In genomic region chr2:127216105-127216504, GRCh38 we compare ENCODE assay signal across 17 cellular contexts. TPM values are rescaled to one million over a fixed set of nuclear protein-coding genes. Genes with fewer than 3 reads are reported as not detected.
DNase-seq lines count a peak whose midpoint lies in the region; ATAC-seq, FAIRE-seq and TF ChIP-seq lines count a peak whose summit lies in the region.
"Had no signal": no experiment of that assay in that cellular context is flagged by ENCODE, and none has a peak within 500 bp of the region (broad histone marks: within the 10 kb centered on the region; RNA-seq: fewer than 3 reads in every experiment).

No MANE protein-coding gene starts in this region.

- H3K4me3 ChIP-seq in PC-3 (ENCODE audit: low read length) (no peak overlapping the region), astrocyte (ENCODE audit: insufficient read depth, low read depth, low read length) (no peak overlapping the region)

- intact Hi-C loops in PC-3 (cut with micrococcal nuclease) = no loop called here

- POLR2A ChIA-PET in PC-3 (lab: Charles Lee; ENCODE audit: unreplicated experiment) = no interaction called here

- H3K9me3 ChIP-seq in PC-3 (ENCODE audit: low read length) (no peaks in the 10 kb centered on the region), astrocyte (ENCODE audit: insufficient read depth, low read depth, low read length) (no peaks in the 10 kb centered on the region)

- H3K9me3 Mint-ChIP-seq in astrocyte (ENCODE audit: unreplicated experiment) = peaks cover 6% of the 10 kb centered on the region
- peaks cover 6% of the 10 kb centered on the region for H3K9me3 Mint-ChIP-seq in osteocyte (ENCODE audit: unreplicated experiment)
- H3K9me3 Mint-ChIP-seq in HFFc6 = peaks cover 18% of the 10 kb centered on the region

- peaks cover 32% of the 10 kb centered on the region for H3K4me1 ChIP-seq in PC-3 (ENCODE audit: insufficient read depth, low read length)
- peaks cover 15% of the 10 kb centered on the region for H3K4me1 ChIP-seq in astrocyte (ENCODE audit: insufficient read depth, low read length)

- peak overlapping the region; percentile 99 for H3K27ac ChIP-seq in PC-3 (ENCODE audit: low read length)
- H3K27ac ChIP-seq in astrocyte (ENCODE audit: low read depth, low read length) = no peak overlapping the region
- H3K27ac ChIP-seq in epithelial cell of prostate = peak overlapping the region; percentile 92

- H3K9me2 ChIP-seq in PC-3 (replicated peaks; ENCODE audit: low read length) = no peaks in the 10 kb centered on the region

- H3K27me3 ChIP-seq in PC-3 (ENCODE audit: low read length) (no peaks in the 10 kb centered on the region), astrocyte (ENCODE audit: insufficient read depth, low read length) (no peaks in the 10 kb centered on the region)

- no peak overlapping the region for H3K4me2 ChIP-seq in PC-3 (ENCODE audit: low read length)
- no peak overlapping the region for H3K4me2 ChIP-seq in astrocyte (ENCODE audit: low read length)

- H3K36me3 Mint-ChIP-seq in astrocyte (ENCODE audit: low read depth, unreplicated experiment) = peaks cover 4% of the 10 kb centered on the region
- peaks cover 13% of the 10 kb centered on the region for H3K36me3 Mint-ChIP-seq in osteocyte (ENCODE audit: unreplicated experiment)
- H3K36me3 Mint-ChIP-seq in HFFc6 (ENCODE audit: low read depth) = peaks cover 13% of the 10 kb centered on the region; the same call in 1 of the 2 replicates

- FAIRE-seq in astrocyte (lab: Jason Lieb, UNC) = no peak
- FAIRE-seq: GM18507 had no signal

- ATAC-seq in PC-3 (no peak), GM21528 (IDR thresholded peaks at IDR 0.05; ENCODE audit: low FRiP score, unreplicated experiment) (no peak)

- DNase-seq in PC-3 (no peak), astrocyte (ENCODE audit: low read depth) (peak; percentile 9), epithelial cell of prostate (ENCODE audit: low read depth, low spot score) (peak; percentile 61), osteocyte (ENCODE audit: extremely low spot score, unreplicated experiment) (no peak), HFFc6 (no peak), SHP77 (lab: John Stamatoyannopoulos, UW) (no peak)
- DNase-seq: C1 segment of cervical spinal cord; Calu3; CD4-positive, alpha-beta T cell; DMS 273 treated with DMSO at 0.1 percent for 48 hours; GOT3; H9; IMR-90 had no signal

- H3K4me3 Mint-ChIP-seq in astrocyte (ENCODE audit: unreplicated experiment) (no peak overlapping the region), osteocyte (ENCODE audit: unreplicated experiment) (no peak overlapping the region), HFFc6 (no peak overlapping the region)
- H3K4me3 Mint-ChIP-seq: B cell; CD4-positive, alpha-beta T cell; H9 had no signal

- H3K27ac Mint-ChIP-seq in astrocyte (ENCODE audit: unreplicated experiment) (no peak overlapping the region), osteocyte (ENCODE audit: unreplicated experiment) (peak overlapping the region; percentile 97), HFFc6 (no peak overlapping the region)
- H3K27ac Mint-ChIP-seq: B cell; CD4-positive, alpha-beta T cell; H9 had no signal

- peaks cover 6% of the 10 kb centered on the region for H3F3A ChIP-seq in PC-3 (ENCODE audit: low read length, unreplicated experiment)

- no TSS peak for BruUV-seq in PC-3 (replicated peaks; lab: Mats Ljungman, UMichigan)

- no peaks in the 10 kb centered on the region for H3K79me2 ChIP-seq in PC-3 (ENCODE audit: low read length)
- H3K79me2 ChIP-seq in astrocyte (ENCODE audit: insufficient read depth, low read length) = no peaks in the 10 kb centered on the region

- TF ChIP-seq CTCF in PC-3 (conservative IDR thresholded peaks at IDR 0.05; ENCODE audit: low read depth, low read length) = no peak
- TF ChIP-seq CTCF in astrocyte (IDR thresholded peaks at IDR 0.05; ENCODE audit: insufficient read depth, low read depth, low read length) = no peak
- TF ChIP-seq CTCF in osteocyte (IDR thresholded peaks at IDR 0.05) = no peak
- TF ChIP-seq CTCF in HFFc6 (IDR thresholded peaks at IDR 0.05) = no peak

- H3K27me3 Mint-ChIP-seq in astrocyte (ENCODE audit: low read depth, unreplicated experiment) = peaks cover 2% of the 10 kb centered on the region
- no peaks in the 10 kb centered on the region for H3K27me3 Mint-ChIP-seq in osteocyte (ENCODE audit: unreplicated experiment)
- peaks cover 20% of the 10 kb centered on the region for H3K27me3 Mint-ChIP-seq in HFFc6 (ENCODE audit: insufficient read depth)

- CTCF ChIA-PET in PC-3 (lab: Charles Lee) = no interaction called here

- H4K20me1 ChIP-seq in PC-3 (ENCODE audit: low read length) (no peaks in the 10 kb centered on the region), astrocyte (ENCODE audit: insufficient read depth, low read length) (no peaks in the 10 kb centered on the region)

- H3K36me3 ChIP-seq in PC-3 (ENCODE audit: low read depth, low read length) (no peaks in the 10 kb centered on the region), astrocyte (ENCODE audit: insufficient read depth, low read length) (no peaks in the 10 kb centered on the region)

- H3K9ac ChIP-seq in PC-3 (ENCODE audit: low read length) (no peak overlapping the region), astrocyte (ENCODE audit: low read length) (no peak overlapping the region)

- H3K4me1 Mint-ChIP-seq in astrocyte (ENCODE audit: low read depth, unreplicated experiment) (peaks cover 11% of the 10 kb centered on the region), osteocyte (ENCODE audit: unreplicated experiment) (peaks cover 53% of the 10 kb centered on the region), HFFc6 (ENCODE audit: low read depth) (peaks cover 36% of the 10 kb centered on the region)

- H2AFZ ChIP-seq in PC-3 (ENCODE audit: low read length) (no peak overlapping the region), astrocyte (ENCODE audit: low read depth, low read length) (no peak overlapping the region)

RNA-seq across cellular contexts. Expression of gene CYP27C1, which starts 4.0 kb away (rescaled TPM):
- total RNA-seq in PC-3 (2014; rRNA removed) = 0.36 and 1.2 TPM in 2 replicates
- total RNA-seq in astrocyte = 4.4 and 5.7 TPM in 2 replicates
- 21.9 and 24.9 TPM in 2 replicates for total RNA-seq in osteocyte
- total RNA-seq in HFFc6 (2021; fragmentation: NEBNext Ultra II Directional; extraction: Animal tissue kit (Norgen Biotek cat#: 25700)) = under 1 TPM; 0.09 to 0.17 (median 0.13) TPM
- total RNA-seq: B cell; CD4-positive, alpha-beta T cell; HT-29; IMR-90 had no signal

Comparison
In these comparisons a context has a peak if more than half of its experiments do, and no peak if none do; other contexts are left out.
1. DNase-seq: peak in astrocyte (single experiment) and epithelial cell of prostate (single experiment); none in PC-3 (single experiment), osteocyte (single experiment), HFFc6 (single experiment) and SHP77 (0 of 2).